ENCODE assay signal across 1 cellular context in genomic region chr16:50201784-50202183, GRCh38.
TF ChIP-seq lines count a peak whose summit lies in the region.

No MANE protein-coding gene starts in this region.

TF ChIP-seq in HCT116, 20 proteins besides CTCF, POLR2A, EP300 and RAD21 (continued from another document):
- TF ChIP-seq ZBTB33 (IDR thresholded peaks at IDR 0.05; ENCODE audit: extremely low read depth, insufficient replicate concordance, low read length) (no peak), SRF (IDR thresholded peaks at IDR 0.05; ENCODE audit: low read depth) (no peak), YY1 (IDR thresholded peaks at IDR 0.05; ENCODE audit: extremely low read depth, insufficient replicate concordance, low read depth, low read length) (no peak), SIN3A (IDR thresholded peaks at IDR 0.05; ENCODE audit: low read depth) (no peak), ZNF274 (IDR thresholded peaks at IDR 0.05; ENCODE audit: low read depth, low read length) (no peak), ATF3 (IDR thresholded peaks at IDR 0.05) (no peak)
